Comparison of ENCODE assay signal across 2 cellular contexts in the genomic region with DNA sequence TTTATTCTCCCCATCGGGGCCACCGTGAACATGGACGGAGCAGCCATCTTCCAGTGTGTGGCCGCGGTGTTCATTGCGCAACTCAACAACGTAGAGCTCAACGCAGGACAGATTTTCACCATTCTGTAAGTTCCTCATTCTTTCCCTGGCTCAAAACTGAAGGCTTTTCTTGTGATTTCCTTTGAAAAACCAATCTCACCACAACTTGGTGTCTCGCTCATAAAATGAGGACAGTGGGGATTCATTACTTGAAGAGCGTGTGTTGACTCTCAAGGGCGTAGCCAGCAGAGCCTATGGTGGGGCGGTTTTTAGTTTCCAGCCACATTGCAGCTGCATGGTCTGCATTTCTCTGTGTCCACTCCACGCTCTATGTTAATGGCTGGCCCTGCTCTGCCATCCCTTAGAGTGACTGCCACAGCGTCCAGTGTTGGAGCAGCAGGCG.
TF ChIP-seq lines count a peak whose summit lies in the region.

No MANE protein-coding gene starts in this region.

TF ChIP-seq in A549, 52 proteins besides CTCF, POLR2A, EP300 and RAD21:
- TF ChIP-seq CEBPB (IDR thresholded peaks at IDR 0.05) (peak; percentile 49 to 76; a peak in 3 of 4 replicates), RARB (CRISPR knock-in tag; IDR thresholded peaks at IDR 0.05) (no peak), RCOR1 (IDR thresholded peaks at IDR 0.05; ENCODE audit: low read depth, low read length) (no peak)

TF ChIP-seq in H1, 55 proteins besides CTCF, POLR2A, EP300 and RAD21:
- TF ChIP-seq CEBPB (IDR thresholded peaks at IDR 0.05; ENCODE audit: low read depth, low read length) (peak; percentile 88), JUND (IDR thresholded peaks at IDR 0.05; ENCODE audit: low read length) (no peak), FOSL1 (IDR thresholded peaks at IDR 0.05; ENCODE audit: insufficient read depth, low read depth, low read length) (no peak)
